In the genomic region with DNA sequence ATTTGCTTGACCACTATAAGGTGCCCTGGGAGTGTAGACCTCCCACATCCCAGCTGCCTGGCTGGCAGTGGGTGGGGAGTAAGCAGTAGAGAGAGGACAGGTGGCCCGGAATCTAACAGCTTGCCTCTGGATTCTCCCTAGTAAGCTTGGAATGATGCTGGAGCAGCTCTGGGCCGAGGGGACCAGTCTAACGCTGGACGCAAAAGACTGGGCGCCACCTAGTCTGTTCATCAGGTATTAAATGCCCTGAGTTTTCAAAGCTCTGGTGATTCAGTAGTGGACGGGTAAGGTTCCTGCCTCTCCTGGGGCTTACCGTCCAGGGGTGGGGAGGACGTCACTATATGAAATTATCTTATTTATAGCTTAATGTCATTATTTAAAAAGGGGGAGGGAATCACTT, we compare ENCODE assay signal across 11 cellular contexts. TPM values are rescaled to one million over a fixed set of nuclear protein-coding genes. Genes with fewer than 3 reads are reported as not detected.
A peak's percentile ranks its signal among the peaks of the same experiment; 100 is the strongest.
DNase-seq lines count a peak whose midpoint lies in the region; ATAC-seq and TF ChIP-seq lines count a peak whose summit lies in the region.
"Had no signal": no experiment of that assay in that cellular context is flagged by ENCODE, and none has a peak within 500 bp of the region (broad histone marks: within the 10 kb centered on the region; RNA-seq: fewer than 3 reads in every experiment).

No MANE protein-coding gene starts in this region.

- no peaks in the 10 kb centered on the region for H3K79me2 ChIP-seq in GM23248 (ENCODE audit: insufficient read depth)

- POLR2A ChIA-PET in CD8-positive, alpha-beta memory T cell (lab: Charles Lee): no interaction called here

- H3K9me3 Mint-ChIP-seq in osteocyte (ENCODE audit: unreplicated experiment): no peaks in the 10 kb centered on the region
- no peaks in the 10 kb centered on the region for H3K9me3 Mint-ChIP-seq in CD8-positive, alpha-beta memory T cell
- H3K9me3 Mint-ChIP-seq: stimulated activated naive CD8-positive, alpha-beta T cell treated with anti-CD3 and anti-CD28 coated beads, Interleukin-15, amount 100 ng/mL, for 72 hours had no signal

- in situ Hi-C loops in GM23248 (cut with MboI): loop anchor here (10.0 kb wide), 1 partner anchor 277 kb away; no protein-coding TSS in a partner anchor

- H3K27ac Mint-ChIP-seq in osteocyte (ENCODE audit: unreplicated experiment): peak overlapping the region; percentile 41
- no peak overlapping the region for H3K27ac Mint-ChIP-seq in CD8-positive, alpha-beta memory T cell
- H3K27ac Mint-ChIP-seq: activated CD8-positive, alpha-beta memory T cell treated with anti-CD3 and anti-CD28 coated beads, Interleukin-2, amount 10 ng/mL, durations not matched to agents 7 days and 5 days; stimulated activated naive CD8-positive, alpha-beta T cell treated with anti-CD3 and anti-CD28 coated beads, Interleukin-15, amount 100 ng/mL, for 72 hours had no signal

- H3K9ac ChIP-seq in GM23248: no peak overlapping the region

- no peaks in the 10 kb centered on the region for H3K36me3 Mint-ChIP-seq in osteocyte (ENCODE audit: unreplicated experiment)
- H3K36me3 Mint-ChIP-seq in CD8-positive, alpha-beta memory T cell: no peaks in the 10 kb centered on the region
- H3K36me3 Mint-ChIP-seq: activated CD8-positive, alpha-beta memory T cell treated with anti-CD3 and anti-CD28 coated beads, Interleukin-2, amount 10 ng/mL, durations not matched to agents 7 days and 5 days had no signal

- peak overlapping the region; percentile 64; the same call in 1 of the 2 replicates for H2AFZ ChIP-seq in GM23248

- peaks cover 15% of the 10 kb centered on the region for H3K27me3 ChIP-seq in GM23248 (replicated peaks; ENCODE audit: insufficient read depth)
- no peaks in the 10 kb centered on the region for H3K27me3 ChIP-seq in CD8-positive, alpha-beta memory T cell (ENCODE audit: insufficient read depth, low read length, poor library complexity, severe bottlenecking)
- no peaks in the 10 kb centered on the region for H3K27me3 ChIP-seq in SJCRH30

- peak overlapping the region; percentile 73 for H3K4me3 Mint-ChIP-seq in osteocyte (ENCODE audit: unreplicated experiment)
- peak overlapping the region in 2 of 7 donors; percentile 18 to 29 for H3K4me3 Mint-ChIP-seq in CD8-positive, alpha-beta memory T cell
- H3K4me3 Mint-ChIP-seq: activated CD8-positive, alpha-beta memory T cell treated with anti-CD3 and anti-CD28 coated beads, Interleukin-2, amount 10 ng/mL, durations not matched to agents 7 days and 5 days had no signal

- no peaks in the 10 kb centered on the region for H4K20me1 ChIP-seq in GM23248 (ENCODE audit: insufficient read depth)

- CTCF ChIA-PET in CD8-positive, alpha-beta memory T cell (lab: Charles Lee): interaction anchor here (1.5 kb wide), 1 partner anchor 20 kb away, joined by 4 read pairs; no protein-coding TSS in a partner anchor

- H3K9me2 ChIP-seq in GM23248 (ENCODE audit: insufficient read depth): no peaks in the 10 kb centered on the region

- no peaks in the 10 kb centered on the region for H3K27me3 Mint-ChIP-seq in osteocyte (ENCODE audit: unreplicated experiment)
- peaks cover 42 to 71% of the 10 kb centered on the region in 2 donors for H3K27me3 Mint-ChIP-seq in CD8-positive, alpha-beta memory T cell

- 0 out of 2 replicates have a peak, but pooled peaks cover 3% of the 10 kb centered on the region for H3K4me1 ChIP-seq in GM23248 (ENCODE audit: insufficient read depth)
- no peaks in the 10 kb centered on the region for H3K4me1 ChIP-seq in CD8-positive, alpha-beta memory T cell (ENCODE audit: insufficient read depth, low read length)
- H3K4me1 ChIP-seq in SJCRH30: no peaks in the 10 kb centered on the region

- H3K9me3 ChIP-seq in GM23248 (ENCODE audit: low read depth) (no peaks in the 10 kb centered on the region), SJCRH30 (replicated peaks) (no peaks in the 10 kb centered on the region)
- no peaks in the 10 kb centered on the region for H3K9me3 ChIP-seq in CD8-positive, alpha-beta memory T cell (ENCODE audit: low read length)

- H3F3A ChIP-seq in GM23248 (ENCODE audit: insufficient read depth): no peaks in the 10 kb centered on the region

- peak overlapping the region; percentile 59; the same call in 1 of the 2 replicates for H3K4me3 ChIP-seq in GM23248
- H3K4me3 ChIP-seq in CD8-positive, alpha-beta memory T cell (ENCODE audit: low read length): no peak overlapping the region
- H3K4me3 ChIP-seq in SJCRH30: no peak overlapping the region

- ATAC-seq in esophagus mucosa (peak; percentile 51), HG03280 (IDR thresholded peaks at IDR 0.05; ENCODE audit: unreplicated experiment) (no peak)

- H3K27ac ChIP-seq in GM23248 (no peak overlapping the region), SJCRH30 (no peak overlapping the region)
- no peak overlapping the region for H3K27ac ChIP-seq in CD8-positive, alpha-beta memory T cell (ENCODE audit: low read depth, low read length)
- H3K27ac ChIP-seq: epithelial cell of prostate had no signal

- no peak overlapping the region for H3K4me2 ChIP-seq in GM23248 (ENCODE audit: unreplicated experiment)

- DNase-seq in GM23248: no peak
- DNase-seq in NCI-H774 (lab: John Stamatoyannopoulos, UW): peak; percentile 13
- no peak for DNase-seq in osteocyte (ENCODE audit: extremely low spot score, unreplicated experiment)
- no peak for DNase-seq in CD8-positive, alpha-beta memory T cell
- DNase-seq in SJCRH30: no peak
- DNase-seq in SKM-1 treated with dmso at 0.1 percent for 144 hours (lab: John Stamatoyannopoulos, UW; ENCODE audit: unreplicated experiment): no peak
- DNase-seq: activated CD8-positive, alpha-beta memory T cell treated with anti-CD3 and anti-CD28 coated beads, Interleukin-2, amount 10 ng/mL, durations not matched to agents 7 days and 5 days; stimulated activated naive CD8-positive, alpha-beta T cell treated with anti-CD3 and anti-CD28 coated beads, Interleukin-15, amount 100 ng/mL, for 72 hours had no signal

- WGBS in GM23248 (ENCODE audit: low coverage in 1 of 2, low lambda C conversion rate in 2 of 2, missing lambda C conversion rate in 2 of 2), 2 experiments: 73 to 82% methylated on average over 7 of the region's 8 CpGs

- peaks cover 19% of the 10 kb centered on the region for H3K4me1 Mint-ChIP-seq in osteocyte (ENCODE audit: unreplicated experiment)
- H3K4me1 Mint-ChIP-seq in CD8-positive, alpha-beta memory T cell: peaks cover 0 to 7% (median 0%) of the 10 kb centered on the region in 3 donors
- H3K4me1 Mint-ChIP-seq: activated CD8-positive, alpha-beta memory T cell treated with anti-CD3 and anti-CD28 coated beads, Interleukin-2, amount 10 ng/mL, durations not matched to agents 7 days and 5 days; stimulated activated naive CD8-positive, alpha-beta T cell treated with anti-CD3 and anti-CD28 coated beads, Interleukin-15, amount 100 ng/mL, for 72 hours had no signal

- TF ChIP-seq CTCF in osteocyte (IDR thresholded peaks at IDR 0.05): no peak

- H3K36me3 ChIP-seq in GM23248 (ENCODE audit: low read depth): no peaks in the 10 kb centered on the region
- no peaks in the 10 kb centered on the region for H3K36me3 ChIP-seq in CD8-positive, alpha-beta memory T cell (ENCODE audit: insufficient read depth, low read length)
- H3K36me3 ChIP-seq in SJCRH30: no peaks in the 10 kb centered on the region

RNA-seq across cellular contexts. Expression of a gene that starts 0.6 kb away (rescaled TPM):
- 3.9 and 6.8 TPM in 2 replicates for total RNA-seq in GM23248 (2014; rRNA removed; shearing (Covaris generic))
- polyA plus RNA-seq in GM23248 (2016; fragmentation: Nextera tagmentation; extraction: Ambion mirVana): 11.4 and 11.5 TPM in 2 replicates
- 3.2 TPM for total RNA-seq in esophagus mucosa
- 13.5 and 14.5 TPM in 2 replicates for total RNA-seq in osteocyte
- total RNA-seq in CD8-positive, alpha-beta memory T cell: not detected
- not detected for polyA plus RNA-seq in CD8-positive, alpha-beta memory T cell
- total RNA-seq in SJCRH30 (2014; rRNA removed; shearing (Covaris generic)): not detected in 2 replicates
- total RNA-seq: activated CD8-positive, alpha-beta memory T cell treated with anti-CD3 and anti-CD28 coated beads, Interleukin-2, amount 10 ng/mL, durations not matched to agents 7 days and 5 days had no signal
